Comparison of ENCODE assay signal across 31 cellular contexts in the genomic region with DNA sequence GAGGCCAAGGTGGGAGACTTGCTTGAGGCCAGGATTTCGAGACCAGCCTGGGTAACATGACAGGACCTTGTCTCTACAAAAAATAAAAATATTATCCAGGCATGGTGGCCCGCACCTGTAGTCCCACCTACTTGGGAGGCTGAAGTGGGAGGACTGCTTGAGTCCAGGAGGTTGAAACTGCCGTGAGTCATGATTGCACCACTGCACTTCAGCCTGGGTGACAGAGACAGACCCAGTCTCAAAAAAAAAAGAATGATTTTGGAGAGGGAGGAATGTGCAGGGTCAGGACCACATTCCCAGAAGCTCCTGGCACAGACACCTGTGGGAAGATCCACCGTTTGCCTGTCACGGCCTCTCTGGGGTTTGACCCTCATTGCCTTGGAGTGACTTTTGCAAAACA. TPM values are rescaled to one million over a fixed set of nuclear protein-coding genes. Genes with fewer than 3 reads are reported as not detected.
"Had no signal": no experiment of that assay in that cellular context is flagged by ENCODE, and none has a peak within 500 bp of the region (broad histone marks: within the 10 kb centered on the region; RNA-seq: fewer than 3 reads in every experiment).

No MANE protein-coding gene starts in this region.

- H3K27me3 Mint-ChIP-seq: naive B cell; stimulated activated naive CD8-positive, alpha-beta T cell treated with anti-CD3 and anti-CD28 coated beads, Interleukin-15, Interleukin-2, amounts not matched to agents 100 ng/mL and 50 ng/mL, for 24 hours; type B pancreatic cell had no signal

- H3K9me3 Mint-ChIP-seq: immature natural killer cell; natural killer cell; stimulated activated effector memory CD8-positive, alpha-beta T cell treated with anti-CD3 and anti-CD28 coated beads, Interleukin-12 subunit alpha, Interleukin-12 subunit beta, amount 100 ng/mL, for 72 hours; stimulated activated naive CD8-positive, alpha-beta T cell treated with anti-CD3 and anti-CD28 coated beads, Interleukin-15, Interleukin-2, amounts not matched to agents 100 ng/mL and 50 ng/mL, for 24 hours; type B pancreatic cell had no signal

- H3K36me3 ChIP-seq: heart left ventricle, left ventricle myocardium inferior, ovary, prostate gland, sigmoid colon, suprapubic skin, thoracic aorta, tibial artery, uterus had no signal

- ATAC-seq: natural killer cell; stimulated activated effector memory CD8-positive, alpha-beta T cell treated with anti-CD3 and anti-CD28 coated beads, Interleukin-12 subunit alpha, Interleukin-12 subunit beta, amount 100 ng/mL, for 72 hours had no signal

- H3K27ac Mint-ChIP-seq: immature natural killer cell; mesothelial cell of epicardium; natural killer cell; stimulated activated effector memory CD8-positive, alpha-beta T cell treated with anti-CD3 and anti-CD28 coated beads, Interleukin-12 subunit alpha, Interleukin-12 subunit beta, amount 100 ng/mL, for 72 hours; stimulated activated naive CD8-positive, alpha-beta T cell treated with anti-CD3 and anti-CD28 coated beads, Interleukin-15, Interleukin-2, amounts not matched to agents 100 ng/mL and 50 ng/mL, for 24 hours; type B pancreatic cell had no signal

- H3K9me3 ChIP-seq: prostate gland, suprapubic skin, uterus had no signal

- H3K36me3 Mint-ChIP-seq: immature natural killer cell, naive B cell, natural killer cell, type B pancreatic cell had no signal

- H3K27ac ChIP-seq: heart left ventricle, left ventricle myocardium inferior, ovary, prostate gland, sigmoid colon, spleen, suprapubic skin, thoracic aorta, tibial artery, uterus had no signal

- H3K27me3 ChIP-seq: heart left ventricle, ovary, sigmoid colon, spleen, suprapubic skin, tibial artery, uterus had no signal

- H3K4me3 Mint-ChIP-seq: immature natural killer cell; mesothelial cell of epicardium; natural killer cell; neural crest cell; stimulated activated effector memory CD8-positive, alpha-beta T cell treated with anti-CD3 and anti-CD28 coated beads, Interleukin-12 subunit alpha, Interleukin-12 subunit beta, amount 100 ng/mL, for 72 hours; stimulated activated naive CD8-positive, alpha-beta T cell treated with anti-CD3 and anti-CD28 coated beads, Interleukin-15, Interleukin-2, amounts not matched to agents 100 ng/mL and 50 ng/mL, for 24 hours; type B pancreatic cell had no signal

- H3K4me1 Mint-ChIP-seq: immature natural killer cell; mesothelial cell of epicardium; naive B cell; natural killer cell; neural crest cell; stimulated activated effector memory CD8-positive, alpha-beta T cell treated with anti-CD3 and anti-CD28 coated beads, Interleukin-12 subunit alpha, Interleukin-12 subunit beta, amount 100 ng/mL, for 72 hours had no signal

- H3K4me1 ChIP-seq: heart left ventricle, left ventricle myocardium inferior, prostate gland, sigmoid colon, suprapubic skin, tibial artery, uterus had no signal

- DNase-seq: heart left ventricle; hypothalamus; immature natural killer cell; left ventricle myocardium inferior; mesendoderm; naive B cell; natural killer cell; nucleus accumbens; ovary; posterior cingulate gyrus; retina; sigmoid colon; small intestine; spleen; stimulated activated CD4-positive, alpha-beta T cell treated with anti-CD3 and anti-CD28 coated beads, Interleukin-4, amount 100 ng/mL, for 24 hours; stimulated activated naive CD4-positive, alpha-beta T cell; tibial artery; uterus had no signal

- H3K4me3 ChIP-seq: heart left ventricle, left ventricle myocardium inferior, lung, ovary, prostate gland, sigmoid colon, spleen, suprapubic skin, thoracic aorta, tibial artery, uterus had no signal

RNA-seq across cellular contexts. Expression of gene DHDH, which starts 11.9 kb away (rescaled TPM):
- total RNA-seq: left ventricle myocardium inferior, lower leg skin, natural killer cell, sigmoid colon, ureter had no signal
- polyA plus RNA-seq: right cardiac atrium had no signal

RNA-seq across cellular contexts. Expression of gene TULP2, which starts 46.9 kb away (rescaled TPM):
- total RNA-seq: kidney epithelial cell, lower leg skin, natural killer cell, neural crest cell, suprapubic skin, ureter had no signal
- polyA plus RNA-seq: immature natural killer cell had no signal
